In the genomic region with DNA sequence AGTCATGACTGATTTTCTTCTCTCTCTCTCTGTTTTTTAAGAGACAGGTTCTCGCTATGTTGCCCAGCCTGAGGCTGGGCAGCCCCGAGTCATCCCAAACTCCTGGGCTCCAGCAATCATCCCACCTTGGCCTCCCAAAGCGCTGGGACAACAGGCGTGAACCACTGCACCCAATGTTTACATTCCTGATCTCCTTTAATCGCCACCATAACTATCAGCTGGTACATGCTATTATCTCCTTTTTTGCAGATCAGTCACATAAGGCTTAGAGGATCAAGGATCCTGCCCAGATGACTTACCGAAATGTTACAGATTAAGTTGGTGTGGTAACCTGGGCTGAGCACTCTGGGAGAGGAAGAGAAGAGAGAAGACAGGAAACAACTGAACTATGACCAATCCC, we compare ENCODE assay signal across 12 cellular contexts. TPM values are rescaled to one million over a fixed set of nuclear protein-coding genes. Genes with fewer than 3 reads are reported as not detected.
DNase-seq lines count a peak whose midpoint lies in the region; ATAC-seq, FAIRE-seq and TF ChIP-seq lines count a peak whose summit lies in the region.
"Had no signal": no experiment of that assay in that cellular context is flagged by ENCODE, and none has a peak within 500 bp of the region (broad histone marks: within the 10 kb centered on the region; RNA-seq: fewer than 3 reads in every experiment).

No MANE protein-coding gene starts in this region.

- peak overlapping the region in 7 of 10 experiments; percentile 81 to 91 (median 88); a peak in 9 of 20 replicates for H3K4me3 ChIP-seq in BLaER1 treated with 17β-estradiol and CSF1 and Interleukin-3, amounts not matched to agents 10 nM and 100 nM

- peaks cover 0 to 34% (median 20%) of the 10 kb centered on the region in 11 experiments; a peak in 13 of 22 replicates for H3K36me3 ChIP-seq in BLaER1 treated with 17β-estradiol and CSF1 and Interleukin-3, amounts not matched to agents 10 nM and 100 nM
- H3K36me3 ChIP-seq: esophagus muscularis mucosa, stomach had no signal

- peaks cover 0 to 15% (median 0%) of the 10 kb centered on the region in 11 experiments; a peak in 4 of 22 replicates for H4K20me1 ChIP-seq in BLaER1 treated with 17β-estradiol and CSF1 and Interleukin-3, amounts not matched to agents 10 nM and 100 nM

- no peaks in the 10 kb centered on the region for H3K27me3 Mint-ChIP-seq in activated T-helper 17 cell treated with anti-CD3 and anti-CD28 coated beads, Interleukin-2, amount 50 U/mL, for 72 hours
- no peaks in the 10 kb centered on the region for H3K27me3 Mint-ChIP-seq in memory B cell

- ATAC-seq in activated T-helper 17 cell treated with anti-CD3 and anti-CD28 coated beads, Interleukin-2, amount 50 U/mL, for 72 hours (replicated peaks), result no peak
- ATAC-seq in memory B cell (ENCODE audit: low read depth), result no peak
- no peak for ATAC-seq in GM21390 (IDR thresholded peaks at IDR 0.05; ENCODE audit: unreplicated experiment)

- no peaks in the 10 kb centered on the region for H3K27me3 ChIP-seq in BLaER1 treated with 17β-estradiol and CSF1 and Interleukin-3, amounts not matched to agents 10 nM and 100 nM
- H3K27me3 ChIP-seq: esophagus muscularis mucosa, stomach had no signal

- peak overlapping the region; percentile 83 for H3K4me3 Mint-ChIP-seq in activated T-helper 17 cell treated with anti-CD3 and anti-CD28 coated beads, Interleukin-2, amount 50 U/mL, for 72 hours
- peak overlapping the region; percentile 84 for H3K4me3 Mint-ChIP-seq in memory B cell

- peaks cover 5 to 26% (median 22%) of the 10 kb centered on the region in 11 experiments; a peak in 20 of 22 replicates for H3K9me3 ChIP-seq in BLaER1 treated with 17β-estradiol and CSF1 and Interleukin-3, amounts not matched to agents 10 nM and 100 nM (replicated peaks in 1 of 11)
- H3K9me3 ChIP-seq: esophagus muscularis mucosa, stomach had no signal

- DNase-seq in GM12891 (ENCODE audit: insufficient read length, low spot score) (no peak), memory B cell (ENCODE audit: low spot score in 2 of 2) (no peak), epidermal melanocyte (ENCODE audit: insufficient read length, low spot score) (no peak), NCI-H748 treated with DMSO at 0.1 percent for 48 hours (lab: John Stamatoyannopoulos, UW) (no peak), amniotic stem cell (lab: John Stamatoyannopoulos, UW) (no peak)
- DNase-seq: activated CD4-positive, CD25-positive, alpha-beta regulatory T cell treated with anti-CD3 and anti-CD28 coated beads, Interleukin-2, amount 50 U/mL, for 72 hours; kidney; stomach had no signal

- peak; percentile 51 for FAIRE-seq in GM12891 (lab: Jason Lieb, UNC)
- FAIRE-seq: kidney had no signal

- H3K27ac Mint-ChIP-seq in activated T-helper 17 cell treated with anti-CD3 and anti-CD28 coated beads, Interleukin-2, amount 50 U/mL, for 72 hours, result peak overlapping the region; percentile 86
- no peak overlapping the region for H3K27ac Mint-ChIP-seq in memory B cell

- peak overlapping the region; percentile 79 to 96 (median 86); a peak in 21 of 22 replicates for H3K4me2 ChIP-seq in BLaER1 treated with 17β-estradiol and CSF1 and Interleukin-3, amounts not matched to agents 10 nM and 100 nM

- TF ChIP-seq POLR2A in GM12891 (IDR thresholded peaks at IDR 0.05; ENCODE audit: low read depth, low read length), result no peak

- peaks cover 21 to 31% (median 22%) of the 10 kb centered on the region in 10 experiments for H3K4me1 ChIP-seq in BLaER1 treated with 17β-estradiol and CSF1 and Interleukin-3, amounts not matched to agents 10 nM and 100 nM

- peaks cover 6% of the 10 kb centered on the region for H3K36me3 Mint-ChIP-seq in activated T-helper 17 cell treated with anti-CD3 and anti-CD28 coated beads, Interleukin-2, amount 50 U/mL, for 72 hours (ENCODE audit: low read depth)
- H3K36me3 Mint-ChIP-seq in memory B cell, result peaks cover 11% of the 10 kb centered on the region

- H3K9ac ChIP-seq in BLaER1 treated with 17β-estradiol and CSF1 and Interleukin-3, amounts not matched to agents 10 nM and 100 nM, result peak overlapping the region in 4 of 11 experiments; percentile 96 to 97 (median 96); a peak in 7 of 22 replicates

- H3K4me1 Mint-ChIP-seq in activated T-helper 17 cell treated with anti-CD3 and anti-CD28 coated beads, Interleukin-2, amount 50 U/mL, for 72 hours, result peaks cover 34% of the 10 kb centered on the region
- H3K4me1 Mint-ChIP-seq in memory B cell, result peaks cover 24% of the 10 kb centered on the region

- H3K9me3 Mint-ChIP-seq in activated T-helper 17 cell treated with anti-CD3 and anti-CD28 coated beads, Interleukin-2, amount 50 U/mL, for 72 hours, result peaks cover 3% of the 10 kb centered on the region
- H3K9me3 Mint-ChIP-seq in memory B cell, result no peaks in the 10 kb centered on the region

- H3K27ac ChIP-seq in BLaER1 treated with 17β-estradiol and CSF1 and Interleukin-3, amounts not matched to agents 10 nM and 100 nM, result no peak overlapping the region

TF ChIP-seq in GM12891, 5 proteins besides CTCF, POLR2A, EP300 and RAD21:
- TF ChIP-seq PAX5 (IDR thresholded peaks at IDR 0.05; ENCODE audit: insufficient read depth, low read length, severe bottlenecking), result no peak
- no peak for TF ChIP-seq SPI1 (IDR thresholded peaks at IDR 0.05; ENCODE audit: low read depth, low read length)
- no peak for TF ChIP-seq POU2F2 (IDR thresholded peaks at IDR 0.05; ENCODE audit: low read depth, low read length)
- no peak for TF ChIP-seq TAF1 (IDR thresholded peaks at IDR 0.05; ENCODE audit: low read depth, low read length)
- no peak for TF ChIP-seq POLR2AphosphoS5 (IDR thresholded peaks at IDR 0.05; ENCODE audit: low read depth, low read length)

RNA-seq across cellular contexts. Expression of gene USP46, which starts 1.5 kb away (rescaled TPM):
- polyA plus RNA-seq in GM12891 (2012; ENCODE audit: low read depth, missing spikeins), result 5.3 TPM
- total RNA-seq in activated T-helper 17 cell treated with anti-CD3 and anti-CD28 coated beads, Interleukin-2, amount 50 U/mL, for 72 hours, result 10 to 100 TPM in 1 of 2 donors, 1 to 10 TPM in 1; 8.6 to 10.1 TPM
